10 cellular contexts compared by ENCODE assay signal in genomic region chr15:92011611-92012367, GRCh38.
DNase-seq lines count a peak whose midpoint lies in the region; ATAC-seq and TF ChIP-seq lines count a peak whose summit lies in the region.
"Had no signal": no experiment of that assay in that cellular context is flagged by ENCODE, and none has a peak within 500 bp of the region (broad histone marks: within the 10 kb centered on the region; RNA-seq: fewer than 3 reads in every experiment).

No MANE protein-coding gene starts in this region.

- no peak for TF ChIP-seq POLR2A in esophagus squamous epithelium (IDR thresholded peaks at IDR 0.05)

- TF ChIP-seq CTCF in esophagus squamous epithelium (IDR thresholded peaks at IDR 0.05), result no peak

- intact Hi-C loops in esophagus squamous epithelium (cut with DNase I), result no loop called here

- ATAC-seq in stimulated activated memory B cell treated with anti-CD40 and anti-IgM and Interleukin-4, amounts not matched to agents 10 μg/mL and 1 μg/mL and 100 μg/mL, for 72 hours, result no peak
- ATAC-seq in HG02885 (IDR thresholded peaks at IDR 0.05; ENCODE audit: poor library complexity, unreplicated experiment), result no peak

- H3K27me3 Mint-ChIP-seq in stimulated activated memory B cell treated with anti-CD40 and anti-IgM and Interleukin-4, amounts not matched to agents 10 μg/mL and 1 μg/mL and 100 μg/mL, for 72 hours, result peaks cover 25% of the 10 kb centered on the region

- no peak overlapping the region for H3K4me3 Mint-ChIP-seq in stimulated activated memory B cell treated with anti-CD40 and anti-IgM and Interleukin-4, amounts not matched to agents 10 μg/mL and 1 μg/mL and 100 μg/mL, for 72 hours

- H3K4me1 ChIP-seq in esophagus squamous epithelium, result peaks cover 0 to 55% (median 26%) of the 10 kb centered on the region in 3 donors
- H3K4me1 ChIP-seq: SJCRH30 had no signal

- H3K9me3 ChIP-seq in esophagus squamous epithelium, result no peaks in the 10 kb centered on the region
- H3K9me3 ChIP-seq: SJCRH30 had no signal

- H3K36me3 ChIP-seq in esophagus squamous epithelium, result no peaks in the 10 kb centered on the region
- H3K36me3 ChIP-seq: SJCRH30 had no signal

- H3K27ac Mint-ChIP-seq in stimulated activated memory B cell treated with anti-CD40 and anti-IgM and Interleukin-4, amounts not matched to agents 10 μg/mL and 1 μg/mL and 100 μg/mL, for 72 hours, result no peak overlapping the region

- H3K9me3 Mint-ChIP-seq in stimulated activated memory B cell treated with anti-CD40 and anti-IgM and Interleukin-4, amounts not matched to agents 10 μg/mL and 1 μg/mL and 100 μg/mL, for 72 hours, result peaks cover 4% of the 10 kb centered on the region

- DNase-seq in DMS79 treated with DMSO at 0.1 percent for 48 hours (lab: John Stamatoyannopoulos, UW) (peak; percentile 25), DMS79 (lab: John Stamatoyannopoulos, UW) (no peak), RPMI8226 (peak; percentile 78), esophagus squamous epithelium (lab: John Stamatoyannopoulos, UW) (no peak), GM03348 (ENCODE audit: low spot score) (no peak)
- peak; percentile 14 to 43 for DNase-seq in stimulated activated CD4-positive, alpha-beta T cell treated with anti-CD3 and anti-CD28 coated beads, Interleukin-15, amount 100 ng/mL, for 48 hours (ENCODE audit: low read depth in 2 of 2)

- H3K36me3 Mint-ChIP-seq in stimulated activated memory B cell treated with anti-CD40 and anti-IgM and Interleukin-4, amounts not matched to agents 10 μg/mL and 1 μg/mL and 100 μg/mL, for 72 hours, result no peaks in the 10 kb centered on the region

- H3K27ac ChIP-seq in esophagus squamous epithelium, result peak overlapping the region in 3 of 4 donors; percentile 13 to 62 (median 29)
- H3K27ac ChIP-seq: 22Rv1, SJCRH30 had no signal

- no peaks in the 10 kb centered on the region for H3K27me3 ChIP-seq in esophagus squamous epithelium

- H3K4me1 Mint-ChIP-seq in stimulated activated memory B cell treated with anti-CD40 and anti-IgM and Interleukin-4, amounts not matched to agents 10 μg/mL and 1 μg/mL and 100 μg/mL, for 72 hours, result no peaks in the 10 kb centered on the region

- 33 to 54% methylated on average over 7 to 14 of the region's 14 CpGs for WGBS in esophagus squamous epithelium, 2 donors

- H3K4me3 ChIP-seq in esophagus squamous epithelium, result peak overlapping the region in 1 of 4 donors; percentile 1
- H3K4me3 ChIP-seq: SJCRH30 had no signal

Comparison
In these comparisons a context has a peak if more than half of its experiments do, and no peak if none do; other contexts are left out.
1. DNase-seq: peak in DMS79 treated with DMSO at 0.1 percent for 48 hours (single experiment), RPMI8226 (single experiment) and stimulated activated CD4-positive, alpha-beta T cell treated with anti-CD3 and anti-CD28 coated beads, Interleukin-15, amount 100 ng/mL, for 48 hours (2 of 2); none in DMS79 (single experiment), esophagus squamous epithelium (single experiment) and GM03348 (single experiment).